11 cellular contexts compared by ENCODE assay signal in the genomic region with DNA sequence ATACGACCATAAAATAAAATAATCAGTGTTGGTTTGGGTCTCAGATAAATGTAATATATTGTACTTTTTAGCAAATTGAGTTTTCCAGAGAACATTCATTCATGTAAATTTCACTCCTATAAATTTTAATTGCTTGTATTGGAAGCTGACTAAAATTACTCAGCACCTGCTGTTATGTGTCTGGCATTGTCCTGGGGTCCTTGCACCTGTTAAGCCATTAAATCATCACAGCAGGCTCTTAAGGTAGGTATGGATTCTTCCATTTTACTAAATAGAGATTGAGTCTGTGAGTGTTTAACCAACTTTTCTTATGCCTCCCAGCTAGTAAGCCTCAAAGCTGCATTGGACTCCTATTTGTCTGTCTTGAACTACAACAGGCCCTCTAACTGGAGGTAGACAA.
A peak's percentile ranks its signal among the peaks of the same experiment; 100 is the strongest.
DNase-seq lines count a peak whose midpoint lies in the region; TF ChIP-seq lines count a peak whose summit lies in the region.
"Had no signal": no experiment of that assay in that cellular context is flagged by ENCODE, and none has a peak within 500 bp of the region (broad histone marks: within the 10 kb centered on the region; RNA-seq: fewer than 3 reads in every experiment).

No MANE protein-coding gene starts in this region.

- H4K5ac ChIP-seq in mesendoderm (ENCODE audit: low read length): no peak overlapping the region

- no peaks in the 10 kb centered on the region for H3K9me3 ChIP-seq in effector memory CD4-positive, alpha-beta T cell (ENCODE audit: control insufficient read depth, low read length)
- no peaks in the 10 kb centered on the region for H3K9me3 ChIP-seq in smooth muscle cell (replicated peaks; ENCODE audit: low read depth)

- H3K4me2 ChIP-seq in smooth muscle cell: peak overlapping the region; percentile 86
- no peak overlapping the region for H3K4me2 ChIP-seq in mesendoderm (ENCODE audit: low read length)

- peaks cover 58% of the 10 kb centered on the region for H3K4me1 ChIP-seq in effector memory CD4-positive, alpha-beta T cell (ENCODE audit: control insufficient read depth, insufficient read depth, low read length, poor library complexity, severe bottlenecking)
- H3K4me1 ChIP-seq in smooth muscle cell (ENCODE audit: low read depth) (no peaks in the 10 kb centered on the region), mesendoderm (ENCODE audit: control insufficient read depth, low read depth, low read length) (peaks cover 5% of the 10 kb centered on the region)

- no peak overlapping the region for H4K8ac ChIP-seq in mesendoderm (ENCODE audit: low read depth, low read length)

- peaks cover 17% of the 10 kb centered on the region for H4K20me1 ChIP-seq in smooth muscle cell (ENCODE audit: low read depth)

- H2AFZ ChIP-seq in smooth muscle cell (ENCODE audit: low read depth): no peak overlapping the region

- no peak overlapping the region for H3K18ac ChIP-seq in mesendoderm (ENCODE audit: low read length)

- no peaks in the 10 kb centered on the region for H3F3A ChIP-seq in smooth muscle cell (ENCODE audit: low read depth)

- H3K9ac ChIP-seq in smooth muscle cell (ENCODE audit: low read depth): no peak overlapping the region
- H3K9ac ChIP-seq in mesendoderm (ENCODE audit: low read length): no peak overlapping the region

- no peaks in the 10 kb centered on the region for H3K27me3 ChIP-seq in effector memory CD4-positive, alpha-beta T cell (replicated peaks; ENCODE audit: control insufficient read depth, insufficient read depth, low read length, poor library complexity, severe bottlenecking)
- H3K27me3 ChIP-seq in smooth muscle cell (ENCODE audit: low read depth) (no peaks in the 10 kb centered on the region), mesendoderm (ENCODE audit: insufficient read depth, low read length, poor library complexity) (no peaks in the 10 kb centered on the region)

- H3K79me2 ChIP-seq in smooth muscle cell (ENCODE audit: low read depth) (peaks cover 54% of the 10 kb centered on the region), mesendoderm (ENCODE audit: control insufficient read depth, insufficient read depth, low read length) (peaks cover 18% of the 10 kb centered on the region)

- no peak overlapping the region for H2AK5ac ChIP-seq in mesendoderm (ENCODE audit: low read length)

- H2BK15ac ChIP-seq in mesendoderm (replicated peaks; ENCODE audit: low read depth): no peak overlapping the region

- H3K23ac ChIP-seq in mesendoderm (ENCODE audit: low read length): no peak overlapping the region

- no peak overlapping the region for H2BK120ac ChIP-seq in mesendoderm (ENCODE audit: low read depth, low read length)

- H2BK5ac ChIP-seq in mesendoderm (ENCODE audit: low read length): no peak overlapping the region

- peaks cover 2% of the 10 kb centered on the region for H3K36me3 ChIP-seq in effector memory CD4-positive, alpha-beta T cell (ENCODE audit: control insufficient read depth, insufficient read depth, low read length)
- H3K36me3 ChIP-seq in smooth muscle cell (ENCODE audit: low read depth) (no peaks in the 10 kb centered on the region), mesendoderm (ENCODE audit: control insufficient read depth, insufficient read depth, low read length) (no peaks in the 10 kb centered on the region)

- H3K56ac ChIP-seq in mesendoderm (ENCODE audit: low read length): no peak overlapping the region

- peak overlapping the region; percentile 55 for H3K4me3 ChIP-seq in effector memory CD4-positive, alpha-beta T cell (ENCODE audit: insufficient read depth, low read depth, low read length, poor library complexity, severe bottlenecking)
- peak overlapping the region; percentile 40 for H3K4me3 ChIP-seq in smooth muscle cell
- H3K4me3 ChIP-seq in mesendoderm (ENCODE audit: low read length): no peak overlapping the region

- TF ChIP-seq CTCF in smooth muscle cell (IDR thresholded peaks at IDR 0.05; ENCODE audit: borderline replicate concordance, insufficient read depth, poor library complexity, severe bottlenecking): no peak

- H3K4ac ChIP-seq in mesendoderm (ENCODE audit: low read depth, low read length): no peak overlapping the region

- 92% methylated on average over 1 of the region's 1 CpG for WGBS in smooth muscle cell (ENCODE audit: low lambda C conversion rate)
- no CpG with 5 or more reads among the region's 1 CpG for WGBS in mesendoderm (ENCODE audit: extremely low coverage, insufficient coverage, low lambda C conversion rate)

- peak overlapping the region; percentile 62 for H3K27ac ChIP-seq in effector memory CD4-positive, alpha-beta T cell (ENCODE audit: insufficient read depth, low read length, poor library complexity, severe bottlenecking)
- peak overlapping the region; percentile 40 for H3K27ac ChIP-seq in smooth muscle cell (ENCODE audit: low read depth)
- no peak overlapping the region for H3K27ac ChIP-seq in mesendoderm (ENCODE audit: low read depth, low read length)
- H3K27ac ChIP-seq: 22Rv1 had no signal

- DNase-seq in DMS79 treated with DMSO at 0.1 percent for 48 hours (lab: John Stamatoyannopoulos, UW) (peak; percentile 14), DMS79 (lab: John Stamatoyannopoulos, UW) (no peak), NCI-H748 (lab: John Stamatoyannopoulos, UW; ENCODE audit: unreplicated experiment) (peak; percentile 89), smooth muscle cell (lab: John Stamatoyannopoulos, UW; ENCODE audit: unreplicated experiment) (no peak), NCI-H1436 (lab: John Stamatoyannopoulos, UW) (no peak), mesendoderm (no peak)
- no peak for DNase-seq in effector memory CD4-positive, alpha-beta T cell
- DNase-seq in stimulated activated CD4-positive, alpha-beta T cell treated with anti-CD3 and anti-CD28 coated beads, Interleukin-2, amount 100 ng/mL, for 48 hours: no peak
- DNase-seq: activated CD4-positive, alpha-beta T cell treated with anti-CD3 and anti-CD28 coated beads, Interleukin-2, amount 50 U/mL, for 48 hours; erythroblast had no signal

- peaks cover 5% of the 10 kb centered on the region for H3K79me1 ChIP-seq in mesendoderm (ENCODE audit: low read length)

Comparison
In these comparisons a context has a peak if more than half of its experiments do, and no peak if none do; other contexts are left out.
1. DNase-seq: peak in DMS79 treated with DMSO at 0.1 percent for 48 hours (single experiment) and NCI-H748 (single experiment); none in DMS79 (single experiment), effector memory CD4-positive, alpha-beta T cell (0 of 3), smooth muscle cell (single experiment), NCI-H1436 (single experiment), stimulated activated CD4-positive, alpha-beta T cell treated with anti-CD3 and anti-CD28 coated beads, Interleukin-2, amount 100 ng/mL, for 48 hours (0 of 2) and mesendoderm (single experiment).